ENCODE assay signal across 15 cellular contexts in the genomic region with DNA sequence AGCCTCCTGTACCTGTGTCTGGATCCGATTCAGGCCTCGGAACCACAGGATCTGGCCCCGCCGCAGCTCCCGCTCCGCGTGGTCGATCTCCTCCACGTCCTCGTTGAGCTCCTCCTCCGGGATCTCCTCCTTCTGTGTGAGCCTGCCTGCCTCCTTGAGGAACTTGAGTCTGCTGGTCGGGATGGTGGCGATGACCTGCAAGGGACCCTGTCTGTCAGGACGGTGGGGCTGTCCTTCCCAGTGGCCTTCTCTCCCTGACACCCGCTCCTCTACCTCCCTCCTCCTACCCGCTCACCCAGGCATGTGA. TPM values are rescaled to one million over a fixed set of nuclear protein-coding genes. Genes with fewer than 3 reads are reported as not detected.
DNase-seq lines count a peak whose midpoint lies in the region; ATAC-seq and TF ChIP-seq lines count a peak whose summit lies in the region.
"Had no signal": no experiment of that assay in that cellular context is flagged by ENCODE, and none has a peak within 500 bp of the region (broad histone marks: within the 10 kb centered on the region; RNA-seq: fewer than 3 reads in every experiment).

No MANE protein-coding gene starts in this region.

- H3K4me2 ChIP-seq in osteoblast (ENCODE audit: insufficient read depth, low read length) = no peak overlapping the region

- H3K9ac ChIP-seq in endodermal cell (ENCODE audit: extremely low read depth, low read length, poor library complexity, severe bottlenecking) = no peak overlapping the region

- no peaks in the 10 kb centered on the region for H4K20me1 ChIP-seq in osteoblast (ENCODE audit: insufficient read depth, low read length)

- H3K36me3 ChIP-seq in endodermal cell (ENCODE audit: control insufficient read depth, insufficient read depth, low read length) (no peaks in the 10 kb centered on the region), osteoblast (ENCODE audit: insufficient read depth, low read length) (no peaks in the 10 kb centered on the region)
- H3K36me3 ChIP-seq in CD8-positive, alpha-beta T cell (ENCODE audit: insufficient read depth, low read length) = no peaks in the 10 kb centered on the region

- POLR2A ChIA-PET in activated naive CD8-positive, alpha-beta T cell treated with anti-CD3 and anti-CD28 coated beads, Interleukin-2, amount 10 ng/mL, durations not matched to agents 7 days and 5 days (lab: Charles Lee) = no interaction called here
- POLR2A ChIA-PET in CD8-positive, alpha-beta T cell (lab: Charles Lee) = no interaction called here

- CTCF ChIA-PET in CD8-positive, alpha-beta T cell (lab: Charles Lee) = interaction anchor here (0.8 kb wide), 1 partner anchor 15 kb away, joined by 3 read pairs; no protein-coding TSS in a partner anchor

- no peak overlapping the region for H2AFZ ChIP-seq in osteoblast (ENCODE audit: low read length)

- no peak overlapping the region for H3K4me3 Mint-ChIP-seq in activated naive CD8-positive, alpha-beta T cell treated with anti-CD3 and anti-CD28 coated beads, Interleukin-2, amount 10 ng/mL, durations not matched to agents 7 days and 5 days
- no peak overlapping the region for H3K4me3 Mint-ChIP-seq in activated naive CD8-positive, alpha-beta T cell treated with anti-CD3 and anti-CD28 coated beads for 36 hours
- no peak overlapping the region for H3K4me3 Mint-ChIP-seq in endodermal cell
- no peak overlapping the region for H3K4me3 Mint-ChIP-seq in CD8-positive, alpha-beta T cell

- TF ChIP-seq CTCF in endodermal cell (conservative IDR thresholded peaks at IDR 0.05) = no peak
- TF ChIP-seq CTCF in osteoblast (IDR thresholded peaks at IDR 0.05; ENCODE audit: extremely low read depth, low read depth, low read length) = no peak
- no peak for TF ChIP-seq CTCF in CD8-positive, alpha-beta T cell (IDR thresholded peaks at IDR 0.05)

- peaks cover 3% of the 10 kb centered on the region for H3K27me3 Mint-ChIP-seq in activated naive CD8-positive, alpha-beta T cell treated with anti-CD3 and anti-CD28 coated beads, Interleukin-2, amount 10 ng/mL, durations not matched to agents 7 days and 5 days
- H3K27me3 Mint-ChIP-seq in activated naive CD8-positive, alpha-beta T cell treated with anti-CD3 and anti-CD28 coated beads for 36 hours = no peaks in the 10 kb centered on the region
- no peaks in the 10 kb centered on the region for H3K27me3 Mint-ChIP-seq in endodermal cell (ENCODE audit: insufficient read depth)
- H3K27me3 Mint-ChIP-seq in CD8-positive, alpha-beta T cell (ENCODE audit: low read depth) = no peaks in the 10 kb centered on the region

- no peaks in the 10 kb centered on the region for H3K79me2 ChIP-seq in osteoblast (ENCODE audit: insufficient read depth, low read length)

- H3K27ac Mint-ChIP-seq in activated naive CD8-positive, alpha-beta T cell treated with anti-CD3 and anti-CD28 coated beads, Interleukin-2, amount 10 ng/mL, durations not matched to agents 7 days and 5 days = peak overlapping the region; percentile 61
- no peak overlapping the region for H3K27ac Mint-ChIP-seq in activated naive CD8-positive, alpha-beta T cell treated with anti-CD3 and anti-CD28 coated beads for 36 hours
- peak overlapping the region; percentile 90 for H3K27ac Mint-ChIP-seq in endodermal cell
- H3K27ac Mint-ChIP-seq in CD8-positive, alpha-beta T cell = no peak overlapping the region

- no peak for ATAC-seq in activated naive CD8-positive, alpha-beta T cell treated with anti-CD3 and anti-CD28 coated beads, Interleukin-2, amount 10 ng/mL, durations not matched to agents 7 days and 5 days (ENCODE audit: low read depth)
- ATAC-seq in HG02678 (IDR thresholded peaks at IDR 0.05; ENCODE audit: unreplicated experiment) = no peak
- no peak for ATAC-seq in CD8-positive, alpha-beta T cell
- ATAC-seq: Panc1 had no signal

- H3K4me3 ChIP-seq in endodermal cell (ENCODE audit: low read length) (no peak overlapping the region), osteoblast (ENCODE audit: insufficient read depth, low read length) (no peak overlapping the region)
- H3K4me3 ChIP-seq in CD8-positive, alpha-beta T cell (ENCODE audit: low read depth, low read length) = no peak overlapping the region
- H3K4me3 ChIP-seq: K562 had no signal

- DNase-seq in activated naive CD8-positive, alpha-beta T cell treated with anti-CD3 and anti-CD28 coated beads, Interleukin-2, amount 10 ng/mL, durations not matched to agents 7 days and 5 days = no peak
- no peak for DNase-seq in activated naive CD8-positive, alpha-beta T cell treated with anti-CD3 and anti-CD28 coated beads for 36 hours
- DNase-seq in endodermal cell (no peak), osteoblast (ENCODE audit: insufficient read length, low spot score, missing footprints) (peak; percentile 37), NCI-H226 (no peak)
- no peak for DNase-seq in CD8-positive, alpha-beta T cell
- DNase-seq: C1 segment of cervical spinal cord, DMS79 treated with DMSO at 0.1 percent for 48 hours, HCEC 1CT, NCI-H1105, NCI-H2081 had no signal

- H3K36me3 Mint-ChIP-seq in activated naive CD8-positive, alpha-beta T cell treated with anti-CD3 and anti-CD28 coated beads, Interleukin-2, amount 10 ng/mL, durations not matched to agents 7 days and 5 days = no peaks in the 10 kb centered on the region
- H3K36me3 Mint-ChIP-seq in activated naive CD8-positive, alpha-beta T cell treated with anti-CD3 and anti-CD28 coated beads for 36 hours = no peaks in the 10 kb centered on the region
- no peaks in the 10 kb centered on the region for H3K36me3 Mint-ChIP-seq in endodermal cell (ENCODE audit: low read depth)
- no peaks in the 10 kb centered on the region for H3K36me3 Mint-ChIP-seq in CD8-positive, alpha-beta T cell

- H3K27me3 ChIP-seq in endodermal cell (ENCODE audit: control insufficient read depth, insufficient read depth, low read length, poor library complexity, severe bottlenecking) (no peaks in the 10 kb centered on the region), osteoblast (ENCODE audit: insufficient read depth, low read length) (peaks cover 6% of the 10 kb centered on the region)
- H3K27me3 ChIP-seq in CD8-positive, alpha-beta T cell (ENCODE audit: insufficient read depth, low read length) = no peaks in the 10 kb centered on the region

- H3K4me1 ChIP-seq in endodermal cell (ENCODE audit: control insufficient read depth, insufficient read depth, low read length) = peaks cover 8% of the 10 kb centered on the region
- no peaks in the 10 kb centered on the region for H3K4me1 ChIP-seq in osteoblast (ENCODE audit: insufficient read depth, low read length)
- peaks cover 2% of the 10 kb centered on the region for H3K4me1 ChIP-seq in CD8-positive, alpha-beta T cell (ENCODE audit: insufficient read depth, low read length)

- intact Hi-C loops in CD8-positive, alpha-beta T cell (cut with DNase I, micrococcal nuclease) = no loop called here

- H3K9me3 ChIP-seq in endodermal cell (ENCODE audit: control insufficient read depth, low read length) (no peaks in the 10 kb centered on the region), osteoblast (ENCODE audit: low read depth, low read length) (no peaks in the 10 kb centered on the region)
- no peaks in the 10 kb centered on the region for H3K9me3 ChIP-seq in CD8-positive, alpha-beta T cell (ENCODE audit: low read length)

- H3K27ac ChIP-seq in endodermal cell (ENCODE audit: low read depth, low read length) (no peak overlapping the region), osteoblast (ENCODE audit: low read depth, low read length) (no peak overlapping the region)
- H3K27ac ChIP-seq in CD8-positive, alpha-beta T cell (ENCODE audit: low read depth, low read length) = no peak overlapping the region

- no peaks in the 10 kb centered on the region for H3K9me3 Mint-ChIP-seq in activated naive CD8-positive, alpha-beta T cell treated with anti-CD3 and anti-CD28 coated beads, Interleukin-2, amount 10 ng/mL, durations not matched to agents 7 days and 5 days
- H3K9me3 Mint-ChIP-seq in activated naive CD8-positive, alpha-beta T cell treated with anti-CD3 and anti-CD28 coated beads for 36 hours = no peaks in the 10 kb centered on the region
- no peaks in the 10 kb centered on the region for H3K9me3 Mint-ChIP-seq in endodermal cell
- no peaks in the 10 kb centered on the region for H3K9me3 Mint-ChIP-seq in CD8-positive, alpha-beta T cell

- WGBS in endodermal cell (ENCODE audit: insufficient coverage in 1 of 2, insufficient read length in 1 of 2), 2 experiments = 87 to 92% methylated on average over 14 to 16 of the region's 16 CpGs

- peaks cover 31% of the 10 kb centered on the region for H3K4me1 Mint-ChIP-seq in activated naive CD8-positive, alpha-beta T cell treated with anti-CD3 and anti-CD28 coated beads, Interleukin-2, amount 10 ng/mL, durations not matched to agents 7 days and 5 days
- peaks cover 5% of the 10 kb centered on the region for H3K4me1 Mint-ChIP-seq in activated naive CD8-positive, alpha-beta T cell treated with anti-CD3 and anti-CD28 coated beads for 36 hours
- peaks cover 14% of the 10 kb centered on the region for H3K4me1 Mint-ChIP-seq in endodermal cell
- H3K4me1 Mint-ChIP-seq in CD8-positive, alpha-beta T cell (ENCODE audit: low read depth) = peaks cover 4% of the 10 kb centered on the region

RNA-seq across cellular contexts. Expression of gene SEC13, which starts 17.2 kb away (rescaled TPM):
- 10 to 100 TPM; 71.6 to 74.2 TPM for total RNA-seq in activated naive CD8-positive, alpha-beta T cell treated with anti-CD3 and anti-CD28 coated beads, Interleukin-2, amount 10 ng/mL, durations not matched to agents 7 days and 5 days
- 100 to 1,000 TPM in 1 of 2 experiments, 10 to 100 TPM in 1; 99.4 to 103 TPM for total RNA-seq in activated naive CD8-positive, alpha-beta T cell treated with anti-CD3 and anti-CD28 coated beads for 36 hours
- total RNA-seq in endodermal cell (100 to 1,000 TPM; 140 to 142 TPM), osteoblast (201 and 204 TPM in 2 replicates)
- polyA plus RNA-seq in endodermal cell (2013, experiment 1 of 2) = 118 TPM
- polyA plus RNA-seq in endodermal cell (2013, experiment 2 of 2) = 117 TPM
- total RNA-seq in CD8-positive, alpha-beta T cell = 10 to 100 TPM; 92.0 to 92.2 TPM

RNA-seq across cellular contexts. Expression of gene GHRL, which starts 45.4 kb away (rescaled TPM):
- under 1 TPM; 0.53 to 0.94 TPM for total RNA-seq in activated naive CD8-positive, alpha-beta T cell treated with anti-CD3 and anti-CD28 coated beads, Interleukin-2, amount 10 ng/mL, durations not matched to agents 7 days and 5 days
- under 1 TPM; 0.38 to 0.41 TPM for total RNA-seq in activated naive CD8-positive, alpha-beta T cell treated with anti-CD3 and anti-CD28 coated beads for 36 hours
- total RNA-seq in endodermal cell = not detected
- polyA plus RNA-seq in endodermal cell (2013, experiment 1 of 2) = 0.36 TPM
- not detected for polyA plus RNA-seq in endodermal cell (2013, experiment 2 of 2)
- total RNA-seq in osteoblast = under 0.01 TPM in 1 of 2 replicates, not detected in the other
- total RNA-seq in CD8-positive, alpha-beta T cell = under 1 TPM in 1 of 2 experiments, not detected in 1; 0.92 TPM
- total RNA-seq: NCI-H460 had no signal

Comparison
In these comparisons a context has a peak if more than half of its experiments do, and no peak if none do; other contexts are left out.
1. H3K27ac Mint-ChIP-seq: peak in activated naive CD8-positive, alpha-beta T cell treated with anti-CD3 and anti-CD28 coated beads, Interleukin-2, amount 10 ng/mL, durations not matched to agents 7 days and 5 days (single experiment) and endodermal cell (single experiment); none in activated naive CD8-positive, alpha-beta T cell treated with anti-CD3 and anti-CD28 coated beads for 36 hours (single experiment) and CD8-positive, alpha-beta T cell (single experiment).